In the genomic region with DNA sequence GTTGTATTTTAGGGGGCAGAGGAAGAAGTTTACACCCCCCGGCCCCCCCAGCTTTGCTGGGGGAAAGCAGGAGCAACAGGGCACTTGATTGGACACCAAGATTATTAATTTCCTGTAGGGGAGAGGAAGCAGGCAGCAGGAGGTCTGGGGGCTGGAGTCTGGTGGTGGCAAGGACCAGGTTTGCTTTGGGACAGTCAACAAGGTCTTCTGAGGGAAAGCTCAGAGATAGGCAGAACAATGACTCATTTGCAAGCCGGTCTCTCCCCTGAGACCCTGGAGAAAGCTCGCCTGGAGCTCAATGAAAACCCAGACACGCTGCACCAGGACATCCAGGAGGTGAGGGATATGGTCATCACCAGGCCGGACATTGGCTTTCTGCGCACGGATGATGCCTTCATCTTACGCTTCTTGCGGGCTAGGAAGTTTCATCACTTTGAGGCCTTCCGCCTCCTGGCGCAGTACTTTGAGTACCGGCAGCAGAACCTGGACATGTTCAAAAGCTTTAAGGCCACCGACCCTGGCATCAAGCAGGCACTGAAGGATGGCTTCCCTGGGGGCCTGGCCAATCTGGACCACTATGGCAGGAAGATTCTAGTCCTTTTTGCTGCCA, we compare ENCODE assay signal across 20 cellular contexts. TPM values are rescaled to one million over a fixed set of nuclear protein-coding genes. Genes with fewer than 3 reads are reported as not detected.
A peak's percentile ranks its signal among the peaks of the same experiment; 100 is the strongest.
DNase-seq lines count a peak whose midpoint lies in the region; ATAC-seq and TF ChIP-seq lines count a peak whose summit lies in the region.
"Had no signal": no experiment of that assay in that cellular context is flagged by ENCODE, and none has a peak within 500 bp of the region (broad histone marks: within the 10 kb centered on the region; RNA-seq: fewer than 3 reads in every experiment).

No MANE protein-coding gene starts in this region.

- peaks cover 5% of the 10 kb centered on the region for H3K36me3 ChIP-seq in endodermal cell (ENCODE audit: control insufficient read depth, insufficient read depth, low read length)
- no peaks in the 10 kb centered on the region for H3K36me3 ChIP-seq in prostate gland
- H3K36me3 ChIP-seq: BLaER1 treated with 17β-estradiol and CSF1 and Interleukin-3, amounts not matched to agents 10 nM and 100 nM; SJSA1 had no signal

- DNase-seq in NCI-H1417 (lab: John Stamatoyannopoulos, UW): peak in 2 of 3 experiments; percentile 53 to 54
- no peak for DNase-seq in NCI-H1417 treated with DMSO at 0.1 percent for 48 hours (lab: John Stamatoyannopoulos, UW)
- peak; percentile 43 for DNase-seq in NCI-H69 (lab: John Stamatoyannopoulos, UW)
- peak; percentile 61 for DNase-seq in endodermal cell
- DNase-seq in prostate gland (ENCODE audit: low spot score): no peak
- DNase-seq in CD14-positive monocyte (ENCODE audit: low spot score): no peak
- no peak for DNase-seq in activated naive CD8-positive, alpha-beta T cell treated with anti-CD3 and anti-CD28 coated beads, Interleukin-2, amount 50 U/mL, for 24 hours
- DNase-seq in KG1 (lab: John Stamatoyannopoulos, UW): no peak
- DNase-seq: MV-4-11; NCI-H187; NCI-H524 treated with DMSO at 0.1 percent for 48 hours; NK-92 treated with Interleukin-12 subunit alpha and Interleukin-12 subunit beta, amount 100 ng/mL, for 24 hours; OCI-M1 had no signal

- H3K4me3 Mint-ChIP-seq in endodermal cell: peak overlapping the region; percentile 82
- peak overlapping the region in 1 of 2 donors; percentile 70 for H3K4me3 Mint-ChIP-seq in CD14-positive monocyte
- H3K4me3 Mint-ChIP-seq in activated naive CD8-positive, alpha-beta T cell treated with anti-CD3 and anti-CD28 coated beads, Interleukin-2, amount 50 U/mL, for 24 hours: no peak overlapping the region

- peaks cover 35% of the 10 kb centered on the region for H3K27me3 Mint-ChIP-seq in endodermal cell (ENCODE audit: insufficient read depth)
- peaks cover 32 to 46% (median 46%) of the 10 kb centered on the region in 3 donors for H3K27me3 Mint-ChIP-seq in CD14-positive monocyte (ENCODE audit: low read depth in 3 of 3)
- H3K27me3 Mint-ChIP-seq in activated naive CD8-positive, alpha-beta T cell treated with anti-CD3 and anti-CD28 coated beads, Interleukin-2, amount 50 U/mL, for 24 hours: peaks cover 29% of the 10 kb centered on the region

- no peak for ATAC-seq in activated naive CD8-positive, alpha-beta T cell treated with anti-CD3 and anti-CD28 coated beads, Interleukin-2, amount 50 U/mL, for 24 hours
- ATAC-seq: GM12878, HCT116 had no signal

- intact Hi-C loops in prostate gland (cut with DNase I): loop anchor here (10.0 kb wide), 1 partner anchor 57 kb away; no protein-coding TSS in a partner anchor
- intact Hi-C loops in CD14-positive monocyte (cut with micrococcal nuclease): no loop called here

- no peak overlapping the region for H3K27ac ChIP-seq in endodermal cell (ENCODE audit: low read depth, low read length)
- peak overlapping the region; percentile 46 to 60 for H3K27ac ChIP-seq in prostate gland
- H3K27ac ChIP-seq: 22Rv1; BLaER1 treated with 17β-estradiol and CSF1 and Interleukin-3, amounts not matched to agents 10 nM and 100 nM; RWPE1; SJSA1 had no signal

- H3K4me3 ChIP-seq in endodermal cell (ENCODE audit: low read length) (peak overlapping the region; percentile 88), prostate gland (peak overlapping the region in 1 of 2 donors; percentile 29)
- H3K4me3 ChIP-seq: BLaER1 treated with 17β-estradiol and CSF1 and Interleukin-3, amounts not matched to agents 10 nM and 100 nM; GM12878; SJSA1 had no signal

- whole genome bisulfite sequencing in endodermal cell (ENCODE audit: insufficient coverage in 1 of 2, insufficient read length in 1 of 2), 2 experiments: 73 to 92% methylated on average over 12 to 13 of the region's 13 CpGs
- 68% methylated on average over 13 of the region's 13 CpGs for WGBS in prostate gland

- H3K9me3 ChIP-seq in endodermal cell (ENCODE audit: control insufficient read depth, low read length) (no peaks in the 10 kb centered on the region), prostate gland (no peaks in the 10 kb centered on the region)
- H3K9me3 ChIP-seq: SJSA1 had no signal

- peaks cover 4% of the 10 kb centered on the region for H3K36me3 Mint-ChIP-seq in endodermal cell (ENCODE audit: low read depth)
- peaks cover 0 to 2% of the 10 kb centered on the region in 2 donors for H3K36me3 Mint-ChIP-seq in CD14-positive monocyte
- H3K36me3 Mint-ChIP-seq in activated naive CD8-positive, alpha-beta T cell treated with anti-CD3 and anti-CD28 coated beads, Interleukin-2, amount 50 U/mL, for 24 hours (ENCODE audit: low read depth): no peaks in the 10 kb centered on the region

- H3K4me1 ChIP-seq in endodermal cell (ENCODE audit: control insufficient read depth, insufficient read depth, low read length): no peaks in the 10 kb centered on the region
- H3K4me1 ChIP-seq in prostate gland (replicated peaks): no peaks in the 10 kb centered on the region
- H3K4me1 ChIP-seq: BLaER1 treated with 17β-estradiol and CSF1 and Interleukin-3, amounts not matched to agents 10 nM and 100 nM; SJSA1 had no signal

- H3K4me1 Mint-ChIP-seq in endodermal cell (peaks cover 32% of the 10 kb centered on the region), CD14-positive monocyte (no peaks in the 10 kb centered on the region)
- no peaks in the 10 kb centered on the region for H3K4me1 Mint-ChIP-seq in activated naive CD8-positive, alpha-beta T cell treated with anti-CD3 and anti-CD28 coated beads, Interleukin-2, amount 50 U/mL, for 24 hours

- peak overlapping the region; percentile 8 for H3K9ac ChIP-seq in endodermal cell (ENCODE audit: extremely low read depth, low read length, poor library complexity, severe bottlenecking)
- H3K9ac ChIP-seq: BLaER1 treated with 17β-estradiol and CSF1 and Interleukin-3, amounts not matched to agents 10 nM and 100 nM had no signal

- no peak for TF ChIP-seq POLR2A in prostate gland (IDR thresholded peaks at IDR 0.05)

- H3K27me3 ChIP-seq in endodermal cell (ENCODE audit: control insufficient read depth, insufficient read depth, low read length, poor library complexity, severe bottlenecking) (no peaks in the 10 kb centered on the region), prostate gland (replicated peaks; ENCODE audit: insufficient read depth) (no peaks in the 10 kb centered on the region)
- H3K27me3 ChIP-seq: BLaER1 treated with 17β-estradiol and CSF1 and Interleukin-3, amounts not matched to agents 10 nM and 100 nM had no signal

- peak overlapping the region; percentile 68 for H3K27ac Mint-ChIP-seq in endodermal cell
- H3K27ac Mint-ChIP-seq in CD14-positive monocyte: no peak overlapping the region
- no peak overlapping the region for H3K27ac Mint-ChIP-seq in activated naive CD8-positive, alpha-beta T cell treated with anti-CD3 and anti-CD28 coated beads, Interleukin-2, amount 50 U/mL, for 24 hours

- TF ChIP-seq CTCF in endodermal cell (conservative IDR thresholded peaks at IDR 0.05): no peak
- TF ChIP-seq CTCF in prostate gland (IDR thresholded peaks at IDR 0.05): no peak
- TF ChIP-seq CTCF in CD14-positive monocyte (IDR thresholded peaks at IDR 0.05): no peak

- H3K9me3 Mint-ChIP-seq in endodermal cell (no peaks in the 10 kb centered on the region), CD14-positive monocyte (peaks cover 0 to 17% (median 9%) of the 10 kb centered on the region in 7 donors)
- H3K9me3 Mint-ChIP-seq in activated naive CD8-positive, alpha-beta T cell treated with anti-CD3 and anti-CD28 coated beads, Interleukin-2, amount 50 U/mL, for 24 hours: no peaks in the 10 kb centered on the region

RNA-seq across cellular contexts. Expression of a gene that starts 1.6 kb away (rescaled TPM):
- total RNA-seq in endodermal cell: 10 to 100 TPM; 38.9 to 48.1 TPM
- 6.1 TPM for polyA plus RNA-seq in endodermal cell (2013, experiment 1 of 2)
- polyA plus RNA-seq in endodermal cell (2013, experiment 2 of 2): 6.6 TPM
- total RNA-seq in prostate gland: 1 to 10 TPM; 3.0 to 4.2 TPM
- not detected for polyA plus RNA-seq in CD14-positive monocyte
- total RNA-seq: GM12878, HT1080, SJSA1 had no signal
- polyA plus RNA-seq: GM12878 had no signal

Comparison
In these comparisons a context has a peak if more than half of its experiments do, and no peak if none do; other contexts are left out.
1. DNase-seq: peak in NCI-H1417 (2 of 3), NCI-H69 (single experiment) and endodermal cell (single experiment); none in NCI-H1417 treated with DMSO at 0.1 percent for 48 hours (single experiment), prostate gland (single experiment), CD14-positive monocyte (single experiment), activated naive CD8-positive, alpha-beta T cell treated with anti-CD3 and anti-CD28 coated beads, Interleukin-2, amount 50 U/mL, for 24 hours (single experiment) and KG1 (single experiment).
2. RNA of a gene that starts 1.6 kb away (total RNA-seq): 38.9 to 48.1 TPM in endodermal cell; 3.0 to 4.2 TPM in prostate gland; every median in the first group is over 4 times any median in the second.